Comparison of ENCODE assay signal across 1 cellular context in the genomic region with DNA sequence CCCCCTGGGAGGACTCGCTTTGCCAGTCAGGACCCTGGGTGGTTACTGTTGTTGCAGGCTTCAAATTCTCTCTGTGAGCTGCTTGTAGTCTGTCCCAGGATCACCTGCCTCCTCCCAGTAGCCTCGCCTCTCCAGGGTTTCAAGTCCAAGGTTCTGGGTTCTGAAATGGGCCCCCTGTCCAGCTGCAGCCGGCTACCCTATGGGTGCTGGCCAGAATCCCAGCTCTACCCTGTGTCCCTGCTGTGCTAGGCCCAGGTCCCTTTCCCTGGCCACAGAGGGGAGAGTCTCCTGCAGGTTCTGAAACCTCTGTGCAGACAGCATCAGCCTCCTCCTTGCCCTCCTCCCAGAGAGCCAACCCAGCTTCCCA.
TF ChIP-seq lines count a peak whose summit lies in the region.

No MANE protein-coding gene starts in this region.

TF ChIP-seq in HepG2, 621 proteins besides CTCF, POLR2A, EP300 and RAD21:
- TF ChIP-seq ZNF367 (CRISPR knock-in tag; IDR thresholded peaks at IDR 0.05; ENCODE audit: borderline replicate concordance) (no peak), ZFX (CRISPR knock-in tag; IDR thresholded peaks at IDR 0.05; ENCODE audit: low read depth) (0 out of 2 replicates have a peak, but pooled peaks have one; percentile 19), ZNF841 (CRISPR knock-in tag; IDR thresholded peaks at IDR 0.05; ENCODE audit: borderline replicate concordance) (no peak)
